12 cellular contexts compared by ENCODE assay signal in the genomic region with DNA sequence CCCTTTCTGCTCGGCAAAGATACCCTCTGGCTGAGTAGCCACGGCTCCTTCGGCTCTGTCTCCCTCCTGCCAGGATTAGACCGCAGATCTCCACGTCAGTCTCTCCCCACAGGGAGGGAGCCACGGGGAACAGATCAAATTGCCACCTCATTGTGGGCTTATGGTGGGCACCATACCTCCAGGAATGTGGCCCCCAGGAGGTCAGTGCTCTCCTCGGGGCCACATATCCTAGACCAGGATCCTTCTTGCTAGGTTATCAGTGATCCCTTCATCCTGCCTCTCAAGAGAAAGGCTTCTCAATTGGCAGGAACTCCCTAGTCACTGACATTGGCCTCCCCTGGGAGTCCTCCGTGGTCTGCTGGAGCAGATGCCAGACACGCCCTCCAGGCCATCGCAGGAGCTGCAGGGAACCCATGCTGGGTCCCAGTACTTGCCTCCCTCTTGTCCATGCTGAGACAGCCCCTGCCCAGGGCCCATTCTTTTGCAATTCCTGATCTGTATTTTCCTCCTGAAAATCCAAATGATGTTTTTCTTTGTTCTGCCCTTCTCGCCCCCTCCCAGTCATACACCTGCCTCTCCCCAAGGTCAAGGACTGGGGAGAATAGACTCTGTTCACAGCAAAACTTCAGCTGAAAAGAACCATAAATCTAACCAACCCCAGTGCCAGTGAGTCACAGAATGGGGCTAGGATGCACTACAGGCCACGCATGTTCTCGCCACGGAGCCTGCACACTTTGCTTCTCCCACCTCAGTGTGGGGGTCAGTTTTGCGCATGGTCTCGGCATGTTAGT. TPM values are rescaled to one million over a fixed set of nuclear protein-coding genes. Genes with fewer than 3 reads are reported as not detected.
DNase-seq lines count a peak whose midpoint lies in the region; ATAC-seq and TF ChIP-seq lines count a peak whose summit lies in the region.
"Had no signal": no experiment of that assay in that cellular context is flagged by ENCODE, and none has a peak within 500 bp of the region (broad histone marks: within the 10 kb centered on the region; RNA-seq: fewer than 3 reads in every experiment).

No MANE protein-coding gene starts in this region.

- H3K9me3 Mint-ChIP-seq in chondrocyte (ENCODE audit: low read depth) = no peaks in the 10 kb centered on the region
- H3K9me3 Mint-ChIP-seq: activated T-helper 2 cell treated with anti-CD3 and anti-CD28 coated beads, Interferon-gamma antibody, Interleukin-2, Interleukin-4, amounts not matched to agents 10 μg/mL and 5 μg/mL and 100 μg/mL, durations not matched to agents 14 hours and 24 hours and 36 hours had no signal

- ATAC-seq in Right ventricle myocardium inferior = no peak
- ATAC-seq in HG02852 (IDR thresholded peaks at IDR 0.05; ENCODE audit: unreplicated experiment) = no peak

- H3K4me3 ChIP-seq in right atrium auricular region = no peak overlapping the region
- no peak overlapping the region for H3K4me3 ChIP-seq in spleen
- H3K4me3 ChIP-seq: HAP-1 had no signal

- H3K9me3 ChIP-seq in right atrium auricular region (no peaks in the 10 kb centered on the region), spleen (no peaks in the 10 kb centered on the region)
- H3K9me3 ChIP-seq: HAP-1 had no signal

- peaks cover 5% of the 10 kb centered on the region for H3K27me3 Mint-ChIP-seq in chondrocyte (ENCODE audit: low read depth)

- H3K27me3 ChIP-seq in right atrium auricular region = no peaks in the 10 kb centered on the region
- peaks cover 0 to 28% (median 0%) of the 10 kb centered on the region in 7 donors for H3K27me3 ChIP-seq in spleen (replicated peaks in 1 of 7)

- TF ChIP-seq CTCF in right atrium auricular region (IDR thresholded peaks at IDR 0.05) (no peak), chondrocyte (IDR thresholded peaks at IDR 0.05) (no peak), spleen (IDR thresholded peaks at IDR 0.05 in 8 of 11, conservative IDR thresholded peaks at IDR 0.05 in 3 of 11) (no peak)

- no peak for TF ChIP-seq POLR2A in spleen (IDR thresholded peaks at IDR 0.05)

- H3K4me3 Mint-ChIP-seq in chondrocyte (ENCODE audit: unreplicated experiment) = no peak overlapping the region

- H3K27ac ChIP-seq in right atrium auricular region (no peak overlapping the region), spleen (no peak overlapping the region)

- H3K27ac Mint-ChIP-seq in chondrocyte (ENCODE audit: unreplicated experiment) = peak overlapping the region; percentile 0
- H3K27ac Mint-ChIP-seq: activated T-helper 2 cell treated with anti-CD3 and anti-CD28 coated beads, Interferon-gamma antibody, Interleukin-2, Interleukin-4, amounts not matched to agents 10 μg/mL and 5 μg/mL and 100 μg/mL, durations not matched to agents 14 hours and 24 hours and 36 hours had no signal

- DNase-seq in Right ventricle myocardium inferior (ENCODE audit: missing footprints) (peak; percentile 28), right atrium auricular region (ENCODE audit: low spot score) (no peak), NCI-H2107 treated with DMSO at 0.1 percent for 48 hours (lab: John Stamatoyannopoulos, UW; ENCODE audit: unreplicated experiment) (peak; percentile 86), chondrocyte (ENCODE audit: low spot score) (peak; percentile 48), spleen (peak; percentile 63), EL (no peak)
- no peak for DNase-seq in activated CD4-positive, CD25-positive, alpha-beta regulatory T cell (lab: John Stamatoyannopoulos, UW)
- DNase-seq: stimulated activated CD4-positive, alpha-beta T cell treated with anti-CD3 and anti-CD28 coated beads, Interleukin-4, amount 100 ng/mL, for 24 hours had no signal

- intact Hi-C loops in Right ventricle myocardium inferior (cut with DNase I) (no loop called here), spleen (cut with DNase I; ENCODE audit: low total_unique reads) (no loop called here)

- no peaks in the 10 kb centered on the region for H3K36me3 Mint-ChIP-seq in chondrocyte (ENCODE audit: low read depth)

- peaks cover 18% of the 10 kb centered on the region for H3K4me1 Mint-ChIP-seq in chondrocyte (ENCODE audit: low read depth)

- H3K4me1 ChIP-seq in right atrium auricular region = peaks cover 0 to 7% of the 10 kb centered on the region in 2 donors
- H3K4me1 ChIP-seq in spleen = peaks cover 0 to 45% (median 15%) of the 10 kb centered on the region in 6 donors
- H3K4me1 ChIP-seq: HAP-1 had no signal

- WGBS in spleen, 5 donors = 70 to 73% (median 70%) methylated on average over 16 of the region's 16 CpGs

- H3K36me3 ChIP-seq in right atrium auricular region (no peaks in the 10 kb centered on the region), spleen (peaks cover 0 to 8% (median 0%) of the 10 kb centered on the region in 6 donors)
- H3K36me3 ChIP-seq: HAP-1 had no signal

RNA-seq across cellular contexts. Expression of a gene that starts 31.6 kb away (rescaled TPM):
- total RNA-seq in Right ventricle myocardium inferior (0.51 TPM), right atrium auricular region (under 1 TPM in 1 of 2 donors, not detected in 1; 0.75 TPM), chondrocyte (0.97 to 1.6 TPM (median 1.3 TPM) in 3 replicates), spleen (under 1 TPM in 3 of 7 donors, not detected in 4; 0.35 to 0.91 (median 0.46) TPM)
- polyA plus RNA-seq in spleen = under 1 TPM; 0.74 to 0.94 (median 0.89) TPM
- total RNA-seq: activated T-helper 2 cell treated with anti-CD3 and anti-CD28 coated beads, Interferon-gamma antibody, Interleukin-2, Interleukin-4, amounts not matched to agents 10 μg/mL and 5 μg/mL and 100 μg/mL, durations not matched to agents 14 hours and 24 hours and 36 hours had no signal
- polyA plus RNA-seq: keratinocyte had no signal

RNA-seq across cellular contexts. Expression of a gene that starts 35.1 kb away (rescaled TPM):
- total RNA-seq in Right ventricle myocardium inferior (8.7 TPM), right atrium auricular region (10 to 100 TPM in 1 of 2 donors, 1 to 10 TPM in 1; 6.6 to 23.3 TPM), chondrocyte (0.12 TPM in 1 of 3 replicates, not detected in the others), spleen (10 to 100 TPM in 5 of 7 donors, 1 to 10 TPM in 2; 6.6 to 46.8 (median 26.3) TPM)
- polyA plus RNA-seq in spleen = 1 to 10 TPM; 2.8 to 7.7 (median 3.1) TPM
- total RNA-seq: activated T-helper 2 cell treated with anti-CD3 and anti-CD28 coated beads, Interferon-gamma antibody, Interleukin-2, Interleukin-4, amounts not matched to agents 10 μg/mL and 5 μg/mL and 100 μg/mL, durations not matched to agents 14 hours and 24 hours and 36 hours had no signal

RNA-seq across cellular contexts. Expression of a gene that starts 57.5 kb away (rescaled TPM):
- total RNA-seq in Right ventricle myocardium inferior (38.3 TPM), right atrium auricular region (10 to 100 TPM; 29.9 to 49.2 TPM), chondrocyte (10.6 to 11.0 TPM (median 10.9 TPM) in 3 replicates), spleen (10 to 100 TPM; 16.8 to 36.1 (median 21.5) TPM)
- 10 to 100 TPM; 32.5 to 54.1 (median 46.7) TPM for polyA plus RNA-seq in spleen

Comparison
In these comparisons a context has a peak if more than half of its experiments do, and no peak if none do; other contexts are left out.
1. DNase-seq: peak in Right ventricle myocardium inferior (single experiment), NCI-H2107 treated with DMSO at 0.1 percent for 48 hours (single experiment), chondrocyte (single experiment) and spleen (single experiment); none in right atrium auricular region (single experiment), EL (single experiment) and activated CD4-positive, CD25-positive, alpha-beta regulatory T cell (0 of 4).